28 cellular contexts compared by ENCODE assay signal in the genomic region with DNA sequence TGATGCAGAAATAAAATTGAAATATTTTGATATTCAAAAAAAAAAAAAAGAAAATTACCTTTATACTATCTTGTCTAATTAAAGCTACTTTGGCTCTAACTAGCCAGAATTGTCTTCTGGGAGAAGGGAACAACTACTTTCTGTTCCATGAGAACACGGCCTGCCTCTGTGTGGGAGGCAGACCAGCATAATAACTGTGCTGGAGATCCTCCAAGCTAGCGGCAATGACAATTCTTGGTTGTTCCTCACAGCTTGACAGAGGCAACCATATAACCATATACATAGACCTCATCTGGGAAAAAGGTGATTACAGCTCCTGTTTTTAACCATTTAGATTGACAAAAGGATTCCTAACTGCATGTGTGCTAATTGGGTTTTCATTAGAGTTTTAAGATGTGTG.
DNase-seq lines count a peak whose midpoint lies in the region; ATAC-seq and TF ChIP-seq lines count a peak whose summit lies in the region.
"Had no signal": no experiment of that assay in that cellular context is flagged by ENCODE, and none has a peak within 500 bp of the region (broad histone marks: within the 10 kb centered on the region; RNA-seq: fewer than 3 reads in every experiment).

No MANE protein-coding gene starts in this region.

- TF ChIP-seq POLR2A in stomach (IDR thresholded peaks at IDR 0.05) (no peak), Peyer's patch (IDR thresholded peaks at IDR 0.05) (no peak)

- no peak overlapping the region for H3K27ac ChIP-seq in right cardiac atrium (ENCODE audit: low read length)
- no peak overlapping the region for H3K27ac ChIP-seq in stomach
- no peak overlapping the region for H3K27ac ChIP-seq in Peyer's patch
- H3K27ac ChIP-seq: KMS-11, ovary, right atrium auricular region, thoracic aorta, WERI-Rb-1 had no signal

- no peak for TF ChIP-seq EP300 in stomach (IDR thresholded peaks at IDR 0.05)

- WGBS in right cardiac atrium: 22% methylated on average over 2 of the region's 2 CpGs
- 42 to 80% (median 55%) methylated on average over 2 of the region's 2 CpGs for WGBS in stomach, 5 donors

- H3K27me3 ChIP-seq in right cardiac atrium (ENCODE audit: control insufficient read depth, insufficient read depth) (no peaks in the 10 kb centered on the region), stomach (no peaks in the 10 kb centered on the region), Peyer's patch (no peaks in the 10 kb centered on the region)
- H3K27me3 ChIP-seq: ovary, right atrium auricular region had no signal

- ATAC-seq in Right ventricle myocardium inferior (peak; percentile 44), right cardiac atrium (no peak), HG03095 (IDR thresholded peaks at IDR 0.05; ENCODE audit: unreplicated experiment) (no peak)
- ATAC-seq: CD8-positive, alpha-beta T cell; natural killer cell; stimulated activated memory B cell treated with anti-CD40 and anti-IgM and Interleukin-4, amounts not matched to agents 10 μg/mL and 1 μg/mL and 100 μg/mL, for 72 hours had no signal

- no peak for TF ChIP-seq CTCF in stomach (IDR thresholded peaks at IDR 0.05)
- TF ChIP-seq CTCF in Peyer's patch (IDR thresholded peaks at IDR 0.05): no peak

- no peak for DNase-seq in Right ventricle myocardium inferior (ENCODE audit: missing footprints)
- no peak for DNase-seq in right cardiac atrium
- DNase-seq in cerebellar cortex (ENCODE audit: low spot score): peak; percentile 7
- peak; percentile 67 for DNase-seq in middle frontal gyrus (ENCODE audit: extremely low spot score, low spot score)
- no peak for DNase-seq in stomach
- DNase-seq in Peyer's patch: no peak
- DNase-seq in NCI-H446 (lab: John Stamatoyannopoulos, UW): no peak
- DNase-seq: activated CD4-positive, alpha-beta T cell treated with anti-CD3 and anti-CD28 coated beads for 48 hours; activated effector memory CD4-positive, alpha-beta T cell treated with anti-CD3 and anti-CD28 coated beads, Interleukin-2, amount 50 U/mL, for 16 hours; activated naive CD8-positive, alpha-beta T cell treated with anti-CD3 and anti-CD28 coated beads, Interleukin-2, amount 10 ng/mL, durations not matched to agents 7 days and 5 days; activated T-cell treated with anti-CD3 and anti-CD28 coated beads, Interleukin-2, amount 50 U/mL, for 1 hour; AML-193; CD8-positive, alpha-beta T cell; cerebellar nuclear complex; DMS53; GDM1; natural killer cell; NCI-H1436 treated with DMSO at 0.1 percent for 48 hours; NCI-H345; NCI-H774; ovary; stimulated activated CD4-positive, alpha-beta T cell treated with anti-CD3 and anti-CD28 coated beads, Interleukin-4, amount 100 ng/mL, for 24 hours; WERI-Rb-1 had no signal

- no peaks in the 10 kb centered on the region for H3K4me1 ChIP-seq in right cardiac atrium (ENCODE audit: control insufficient read depth, insufficient read depth, low read length)
- H3K4me1 ChIP-seq in stomach: no peaks in the 10 kb centered on the region
- no peaks in the 10 kb centered on the region for H3K4me1 ChIP-seq in Peyer's patch
- H3K4me1 ChIP-seq: right atrium auricular region had no signal

- H3K36me3 ChIP-seq in stomach: no peaks in the 10 kb centered on the region
- H3K36me3 ChIP-seq in Peyer's patch: no peaks in the 10 kb centered on the region
- H3K36me3 ChIP-seq: ovary, right atrium auricular region, thoracic aorta, WERI-Rb-1 had no signal

- H3K4me3 ChIP-seq in right cardiac atrium (ENCODE audit: low read length): no peak overlapping the region
- no peak overlapping the region for H3K4me3 ChIP-seq in stomach
- no peak overlapping the region for H3K4me3 ChIP-seq in Peyer's patch
- H3K4me3 ChIP-seq: ovary, right atrium auricular region, thoracic aorta had no signal

- no peaks in the 10 kb centered on the region for H3K9me3 ChIP-seq in right cardiac atrium (ENCODE audit: control insufficient read depth, low read length)
- H3K9me3 ChIP-seq in stomach: no peaks in the 10 kb centered on the region
- no peaks in the 10 kb centered on the region for H3K9me3 ChIP-seq in Peyer's patch
- H3K9me3 ChIP-seq: ovary, right atrium auricular region, thoracic aorta had no signal

- intact Hi-C loops in Right ventricle myocardium inferior (cut with DNase I) (no loop called here), right cardiac atrium (cut with DNase I) (no loop called here), stomach (cut with DNase I; ENCODE audit: low total_unique reads) (no loop called here)

Comparison
In these comparisons a context has a peak if more than half of its experiments do, and no peak if none do; other contexts are left out.
1. DNase-seq: peak in cerebellar cortex (single experiment) and middle frontal gyrus (single experiment); none in Right ventricle myocardium inferior (single experiment), right cardiac atrium (0 of 3), stomach (single experiment), Peyer's patch (0 of 3) and NCI-H446 (0 of 2).